ENCODE assay signal across 32 cellular contexts in genomic region chr6:41783106-41783780, GRCh38. TPM values are rescaled to one million over a fixed set of nuclear protein-coding genes. Genes with fewer than 3 reads are reported as not detected.
A peak's percentile ranks its signal among the peaks of the same experiment; 100 is the strongest.
DNase-seq lines count a peak whose midpoint lies in the region; ATAC-seq, FAIRE-seq and TF ChIP-seq lines count a peak whose summit lies in the region.
"Had no signal": no experiment of that assay in that cellular context is flagged by ENCODE, and none has a peak within 500 bp of the region (broad histone marks: within the 10 kb centered on the region; RNA-seq: fewer than 3 reads in every experiment).

No MANE protein-coding gene starts in this region.

- no peak for FAIRE-seq in RCC 7860 (lab: Jason Lieb, UNC)
- FAIRE-seq: G401.6, GM18507, H1, HTR-8/SVneo had no signal

- no peak for ATAC-seq in Right ventricle myocardium superior (ENCODE audit: poor library complexity)
- ATAC-seq in heart right ventricle = no peak
- ATAC-seq: HCT116 had no signal

- peak overlapping the region; percentile 38 for H3K27ac Mint-ChIP-seq in type B pancreatic cell

- H3K4me1 Mint-ChIP-seq in type B pancreatic cell (ENCODE audit: unreplicated experiment) = peaks cover 30% of the 10 kb centered on the region

- no peak for TF ChIP-seq CTCF in heart right ventricle (IDR thresholded peaks at IDR 0.05)
- TF ChIP-seq CTCF in RWPE1 (conservative IDR thresholded peaks at IDR 0.05; ENCODE audit: low read depth) = no peak
- TF ChIP-seq CTCF in type B pancreatic cell (conservative IDR thresholded peaks at IDR 0.05) = no peak

- H3K27me3 Mint-ChIP-seq in type B pancreatic cell = peaks cover 11% of the 10 kb centered on the region

- H3K4me3 ChIP-seq in heart right ventricle = no peak overlapping the region
- H3K4me3 ChIP-seq: BLaER1 treated with 17β-estradiol and CSF1 and Interleukin-3, amounts not matched to agents 10 nM and 100 nM; SK-N-MC had no signal

- H3K27ac ChIP-seq in heart right ventricle (peak overlapping the region in 1 of 10 donors; percentile 94), RWPE1 (peak overlapping the region; percentile 97), epithelial cell of prostate (peak overlapping the region; percentile 68)
- H3K27ac ChIP-seq: 22Rv1; BLaER1 treated with 17β-estradiol and CSF1 and Interleukin-3, amounts not matched to agents 10 nM and 100 nM; SK-N-MC had no signal

- DNase-seq in Right ventricle myocardium superior (peak; percentile 5), heart right ventricle (no peak), RWPE1 (ENCODE audit: low spot score) (no peak), epithelial cell of prostate (ENCODE audit: low read depth, low spot score) (no peak), type B pancreatic cell (ENCODE audit: extremely low spot score, unreplicated experiment) (no peak), RCC 7860 (ENCODE audit: low spot score) (no peak), HK-2 (ENCODE audit: unreplicated experiment) (no peak)
- no peak for DNase-seq in central memory CD4-positive, alpha-beta T cell
- DNase-seq: ACHN; Calu3; CD8-positive, alpha-beta memory T cell; IMR-90; Karpas-422; MV-4-11; NCI-H1105 treated with DMSO at 0.1 percent for 48 hours; NCI-H2081 treated with DMSO at 0.1 percent for 48 hours; NCI-H2171 treated with DMSO at 0.1 percent for 48 hours; NCI-H446; NCI-H526; OCI-M1; SHP77 treated with DMSO at 0.1 percent for 48 hours had no signal

- intact Hi-C loops in Right ventricle myocardium superior (cut with DNase I) (no loop called here), heart right ventricle (cut with DNase I) (loop anchor here in 8 of 10 donors (5.0 to 10.0 kb wide), 8 partner anchors 46 to 432 kb away; partner anchors contain the start of genes MRPS10 (in 2 of the 8), USP49 (in 2 of the 8) and TFEB (in 1 of the 8))

- peaks cover 0 to 22% (median 0%) of the 10 kb centered on the region in 9 donors for H3K36me3 ChIP-seq in heart right ventricle
- H3K36me3 ChIP-seq: BLaER1 treated with 17β-estradiol and CSF1 and Interleukin-3, amounts not matched to agents 10 nM and 100 nM had no signal

- CTCF ChIA-PET in RWPE1 (lab: Yijun Ruan, JAX) = interaction anchor here (0.6 to 1.8 kb wide), 3 partner anchors 19 to 261 kb away, joined by 3 to 6 read pairs (median 4); no protein-coding TSS in a partner anchor

- no peaks in the 10 kb centered on the region for H3K9me3 Mint-ChIP-seq in type B pancreatic cell
- H3K9me3 Mint-ChIP-seq: CD8-positive, alpha-beta memory T cell had no signal

- no peaks in the 10 kb centered on the region for H3K27me3 ChIP-seq in heart right ventricle

- H3K4me1 ChIP-seq in heart right ventricle = peaks cover 22 to 70% (median 51%) of the 10 kb centered on the region in 9 donors

- H3K9me3 ChIP-seq in heart right ventricle = no peaks in the 10 kb centered on the region
- H3K9me3 ChIP-seq: BLaER1 treated with 17β-estradiol and CSF1 and Interleukin-3, amounts not matched to agents 10 nM and 100 nM had no signal

- no peak overlapping the region for H3K4me3 Mint-ChIP-seq in type B pancreatic cell

- no peaks in the 10 kb centered on the region for H3K36me3 Mint-ChIP-seq in type B pancreatic cell

- 75 to 79% methylated on average over 6 of the region's 6 CpGs for WGBS in heart right ventricle, 2 donors

- POLR2A ChIA-PET in RWPE1 (lab: Yijun Ruan, JAX; ENCODE audit: low non-redundant PET) = no interaction called here

RNA-seq across cellular contexts. Expression of gene PRICKLE4, which starts 2.7 kb away (rescaled TPM):
- total RNA-seq in Right ventricle myocardium superior (4.0 TPM), heart right ventricle (1 to 10 TPM in 7 of 10 donors, under 1 TPM in 3; 0.38 to 4.7 (median 1.9) TPM), type B pancreatic cell (ENCODE audit: low replicate concordance) (2.1 and 2.8 TPM in 2 replicates)
- 1 to 10 TPM; 1.6 to 6.1 TPM for polyA plus RNA-seq in heart right ventricle
- total RNA-seq: CD8-positive, alpha-beta memory T cell; Daoy; IMR-90 had no signal
- polyA plus RNA-seq: CD8-positive, alpha-beta memory T cell had no signal

RNA-seq across cellular contexts. Expression of gene FRS3, which starts 3.5 kb away (rescaled TPM):
- total RNA-seq in Right ventricle myocardium superior (4.8 TPM), heart right ventricle (1 to 10 TPM; 4.1 to 8.7 (median 5.8) TPM), type B pancreatic cell (ENCODE audit: low replicate concordance) (2.2 and 7.0 TPM in 2 replicates)
- 1 to 10 TPM; 2.8 to 8.0 TPM for polyA plus RNA-seq in heart right ventricle

RNA-seq across cellular contexts. Expression of gene TOMM6, which starts 4.3 kb away (rescaled TPM):
- total RNA-seq in Right ventricle myocardium superior = 218 TPM
- 100 to 1,000 TPM; 156 to 210 (median 186) TPM for total RNA-seq in heart right ventricle
- 100 to 1,000 TPM; 135 to 291 TPM for polyA plus RNA-seq in heart right ventricle
- total RNA-seq in type B pancreatic cell (ENCODE audit: low replicate concordance) = 193 and 203 TPM in 2 replicates

RNA-seq across cellular contexts. Expression of gene PGC, which starts 36.0 kb away (rescaled TPM):
- total RNA-seq in Right ventricle myocardium superior = not detected
- total RNA-seq in heart right ventricle = not detected
- polyA plus RNA-seq in heart right ventricle = 1 to 10 TPM in 1 of 2 donors, under 1 TPM in 1; 0.58 to 2.0 TPM
- total RNA-seq in type B pancreatic cell (ENCODE audit: low replicate concordance) = 3.5 and 56.6 TPM in 2 replicates
- total RNA-seq: Calu3; CD8-positive, alpha-beta memory T cell; Daoy; H1; IMR-90; M059J; RPMI7951 had no signal
- polyA plus RNA-seq: CD8-positive, alpha-beta memory T cell; IMR-90 had no signal

RNA-seq across cellular contexts. Expression of gene TFEB, which starts 47.8 kb away (rescaled TPM):
- total RNA-seq in Right ventricle myocardium superior = 40.7 TPM
- 10 to 100 TPM; 29.2 to 47.0 (median 39.6) TPM for total RNA-seq in heart right ventricle
- 10 to 100 TPM; 36.9 to 52.3 TPM for polyA plus RNA-seq in heart right ventricle
- 4.6 and 6.2 TPM in 2 replicates for total RNA-seq in type B pancreatic cell (ENCODE audit: low replicate concordance)
